1 cellular context compared by ENCODE assay signal in genomic region chr9:91119147-91119546, GRCh38.
TF ChIP-seq lines count a peak whose summit lies in the region.

No MANE protein-coding gene starts in this region.

TF ChIP-seq in HCT116, 20 proteins besides CTCF, POLR2A, EP300 and RAD21 (continued from another document):
- no peak for TF ChIP-seq REST (IDR thresholded peaks at IDR 0.05; ENCODE audit: low read depth)
TF ChIP-seq in HCT116: peak in this region for 0.
